ENCODE assay signal across 10 cellular contexts in the genomic region with DNA sequence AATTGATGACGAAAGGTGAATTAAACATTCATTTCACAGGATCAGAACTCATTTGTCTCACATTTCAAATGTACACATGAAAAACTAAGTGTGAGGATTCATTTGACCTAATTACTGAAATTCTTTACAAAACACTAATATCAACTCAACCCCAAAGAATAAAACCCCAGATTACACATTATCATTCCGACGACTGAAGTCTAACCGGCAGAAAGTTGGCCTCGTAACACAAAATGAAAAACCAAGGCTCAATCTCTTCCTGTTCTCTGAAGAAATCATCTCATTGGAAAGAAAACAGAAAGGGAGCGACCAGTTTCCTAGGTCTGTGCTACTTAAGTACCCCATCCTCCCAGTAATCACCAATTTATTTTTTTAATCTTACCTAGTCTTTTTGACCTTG. TPM values are rescaled to one million over a fixed set of nuclear protein-coding genes. Genes with fewer than 3 reads are reported as not detected.
A peak's percentile ranks its signal among the peaks of the same experiment; 100 is the strongest.
DNase-seq lines count a peak whose midpoint lies in the region; ATAC-seq, FAIRE-seq and TF ChIP-seq lines count a peak whose summit lies in the region.
"Had no signal": no experiment of that assay in that cellular context is flagged by ENCODE, and none has a peak within 500 bp of the region (broad histone marks: within the 10 kb centered on the region; RNA-seq: fewer than 3 reads in every experiment).

No MANE protein-coding gene starts in this region.

- no peak overlapping the region for H3K18ac ChIP-seq in H9 (ENCODE audit: insufficient read length, low read depth, low read length)

- DNase-seq in A673 (ENCODE audit: low spot score) (no peak), H9 (no peak), lower leg skin (ENCODE audit: low spot score in 2 of 2) (no peak), DMS53 treated with DMSO at 0.1 percent for 48 hours (lab: John Stamatoyannopoulos, UW; ENCODE audit: unreplicated experiment) (no peak), GM12892 (ENCODE audit: insufficient read length) (no peak)
- DNase-seq: activated CD8-positive, alpha-beta memory T cell treated with anti-CD3 and anti-CD28 coated beads, Interleukin-2, amount 50 U/mL, for 4 hours had no signal

- H3K27me3 ChIP-seq in A673 (replicated peaks; ENCODE audit: insufficient read depth, low read depth, low read length, poor library complexity) (no peaks in the 10 kb centered on the region), H9 (ENCODE audit: insufficient read depth, low read length) (no peaks in the 10 kb centered on the region), iPS-20b (ENCODE audit: insufficient read depth, low read length) (no peaks in the 10 kb centered on the region)

- no peak overlapping the region for H3K23ac ChIP-seq in H9 (ENCODE audit: insufficient read length, low read depth, low read length)

- H3K23me2 ChIP-seq in H9 (ENCODE audit: insufficient read length, low read depth, low read length, poor library complexity, severe bottlenecking): peaks cover 8% of the 10 kb centered on the region

- TSS peak; percentile 57 for BruUV-seq in A673 (replicated peaks; lab: Mats Ljungman, UMichigan)

- H3K4me3 ChIP-seq in A673 (ENCODE audit: low read depth, low read length, poor library complexity, severe bottlenecking) (peak overlapping the region; percentile 100), iPS-20b (ENCODE audit: low read length) (peak overlapping the region; percentile 98), lower leg skin (ENCODE audit: low read depth, poor library complexity, severe bottlenecking) (no peak overlapping the region)

- H4K20me1 ChIP-seq in H9 (ENCODE audit: control insufficient read depth, insufficient read depth, insufficient read length): no peaks in the 10 kb centered on the region

- H3K4me1 ChIP-seq in A673 (ENCODE audit: insufficient read depth, low read length, poor library complexity, severe bottlenecking): peaks cover 4% of the 10 kb centered on the region
- H3K4me1 ChIP-seq in H9 (ENCODE audit: insufficient read depth, low read length): no peaks in the 10 kb centered on the region; the same call in 1 of the 2 replicates
- H3K4me1 ChIP-seq in iPS-20b (ENCODE audit: insufficient read depth, low read length): peaks cover 9% of the 10 kb centered on the region; the same call in 1 of the 2 replicates

- H3K36me3 ChIP-seq in A673 (ENCODE audit: insufficient read depth, low read length, poor library complexity, severe bottlenecking) (peaks cover 16% of the 10 kb centered on the region), iPS-20b (ENCODE audit: insufficient read depth, low read depth, low read length) (peaks cover 17% of the 10 kb centered on the region)

- no peak overlapping the region for H2BK15ac ChIP-seq in H9 (ENCODE audit: low read depth, low read length)

- H3K4me2 ChIP-seq in H9 (ENCODE audit: insufficient read depth, insufficient read length, low read length): peak overlapping the region; percentile 95

- H3K9me3 Mint-ChIP-seq in H9: peaks cover 0 to 8% of the 10 kb centered on the region in 2 experiments; a peak in 2 of 5 replicates
- no peaks in the 10 kb centered on the region for H3K9me3 Mint-ChIP-seq in activated T-helper 17 cell treated with anti-CD3 and anti-CD28 coated beads, Interleukin-2, amount 50 U/mL, for 72 hours

- no peak overlapping the region for H2BK120ac ChIP-seq in H9 (ENCODE audit: low read depth, low read length, poor library complexity, severe bottlenecking)

- H2BK20ac ChIP-seq in H9 (ENCODE audit: low read depth, low read length, poor library complexity, severe bottlenecking): no peak overlapping the region

- no peak overlapping the region for H2BK5ac ChIP-seq in H9 (ENCODE audit: insufficient read length, low read length)

- no CpG with 5 or more reads among the region's 6 CpGs for WGBS in H9 (ENCODE audit: extremely low coverage, insufficient read length, low lambda C conversion rate)
- 83 to 91% methylated on average over 6 of the region's 6 CpGs for WGBS in lower leg skin, 2 donors

- POLR2A ChIA-PET in A673 (lab: Charles Lee; ENCODE audit: low non-redundant PET): no interaction called here

- H3K56ac ChIP-seq in H9 (ENCODE audit: insufficient read length, low read depth, low read length): no peak overlapping the region

- H3K9ac ChIP-seq in H9 (ENCODE audit: extremely low read depth, insufficient read length, low read length): peak overlapping the region; percentile 90
- peak overlapping the region; percentile 97 for H3K9ac ChIP-seq in iPS-20b (ENCODE audit: low read depth, low read length)

- CTCF ChIA-PET in A673 (lab: Charles Lee): no interaction called here

- intact Hi-C loops in A673 (cut with micrococcal nuclease; ENCODE audit: unreplicated experiment) (no loop called here), lower leg skin (cut with DNase I; ENCODE audit: low total_unique reads) (no loop called here)

- H3K27ac Mint-ChIP-seq in H9: peak overlapping the region; percentile 75 to 96 (median 90); a peak in 5 of 7 replicates
- H3K27ac Mint-ChIP-seq in activated T-helper 17 cell treated with anti-CD3 and anti-CD28 coated beads, Interleukin-2, amount 50 U/mL, for 72 hours: peak overlapping the region; percentile 85

- peaks cover 36% of the 10 kb centered on the region for H3K79me2 ChIP-seq in H9 (ENCODE audit: insufficient read depth, low read length)

- H3K4ac ChIP-seq in H9 (ENCODE audit: low read depth, low read length): no peak overlapping the region

- no peak overlapping the region for H4K5ac ChIP-seq in H9 (ENCODE audit: insufficient read length, low read depth, low read length)

- H3K9me3 ChIP-seq in A673 (ENCODE audit: low read depth, low read length, poor library complexity, severe bottlenecking): no peaks in the 10 kb centered on the region
- H3K9me3 ChIP-seq in H9 (ENCODE audit: control insufficient read depth, low read depth, low read length): no peaks in the 10 kb centered on the region
- no peaks in the 10 kb centered on the region for H3K9me3 ChIP-seq in iPS-20b (ENCODE audit: insufficient read depth, low read depth, low read length)

- peaks cover 28 to 44% (median 30%) of the 10 kb centered on the region in 3 experiments for H3K36me3 Mint-ChIP-seq in H9 (ENCODE audit: insufficient read depth in 1 of 3, low read depth in 3 of 3)
- peaks cover 57% of the 10 kb centered on the region for H3K36me3 Mint-ChIP-seq in activated T-helper 17 cell treated with anti-CD3 and anti-CD28 coated beads, Interleukin-2, amount 50 U/mL, for 72 hours (ENCODE audit: low read depth)

- peak overlapping the region; percentile 94 to 99 for H3K4me3 Mint-ChIP-seq in H9
- peak overlapping the region; percentile 94 for H3K4me3 Mint-ChIP-seq in activated T-helper 17 cell treated with anti-CD3 and anti-CD28 coated beads, Interleukin-2, amount 50 U/mL, for 72 hours

- no peak for ATAC-seq in activated T-helper 17 cell treated with anti-CD3 and anti-CD28 coated beads, Interleukin-2, amount 50 U/mL, for 72 hours (replicated peaks)
- ATAC-seq in GM18520 (IDR thresholded peaks at IDR 0.05; ENCODE audit: unreplicated experiment): no peak

- TF ChIP-seq POLR2A in lower leg skin (IDR thresholded peaks at IDR 0.05) (no peak), GM12892 (IDR thresholded peaks at IDR 0.05; ENCODE audit: low read depth, low read length) (no peak; the same call in 1 of the 2 replicates)

- no peak overlapping the region for H2AK5ac ChIP-seq in H9 (ENCODE audit: insufficient read length, low read length)

- peaks cover 2% of the 10 kb centered on the region; the same call in 1 of the 2 replicates for H3K27me3 Mint-ChIP-seq in H9 (ENCODE audit: low read depth)
- no peaks in the 10 kb centered on the region for H3K27me3 Mint-ChIP-seq in activated T-helper 17 cell treated with anti-CD3 and anti-CD28 coated beads, Interleukin-2, amount 50 U/mL, for 72 hours

- H3K27ac ChIP-seq in A673 (ENCODE audit: low read depth, low read length, poor library complexity, severe bottlenecking): peak overlapping the region; percentile 92
- H3K27ac ChIP-seq in H9 (ENCODE audit: insufficient read length, low read depth, low read length): no peak overlapping the region
- H3K27ac ChIP-seq in iPS-20b (ENCODE audit: low read length): peak overlapping the region; percentile 50

- FAIRE-seq in GM12892 (lab: Jason Lieb, UNC): no peak
- FAIRE-seq: G401.6 had no signal

- H4K8ac ChIP-seq in H9 (replicated peaks; ENCODE audit: insufficient read length, low read depth, low read length): no peak overlapping the region

- H3K79me1 ChIP-seq in H9 (ENCODE audit: insufficient read depth, low read depth, low read length, poor library complexity, severe bottlenecking): peaks cover 3% of the 10 kb centered on the region

- H2AFZ ChIP-seq in H9 (ENCODE audit: low read length): no peak overlapping the region

- TF ChIP-seq CTCF in A673 (conservative IDR thresholded peaks at IDR 0.05; ENCODE audit: low read depth, low read length) (no peak), H9 (conservative IDR thresholded peaks at IDR 0.05) (no peak), lower leg skin (IDR thresholded peaks at IDR 0.05) (no peak)

- no peak overlapping the region for H2BK12ac ChIP-seq in H9 (ENCODE audit: insufficient read length, low read depth, low read length)

- H4K91ac ChIP-seq in H9 (ENCODE audit: insufficient read length, low read depth, low read length): no peak overlapping the region

- no peak overlapping the region for H3K14ac ChIP-seq in H9 (ENCODE audit: insufficient read depth, low read length)

- H3T11ph ChIP-seq in H9 (ENCODE audit: low read length): no peak overlapping the region

- H3K4me1 Mint-ChIP-seq in H9: peaks cover 27 to 45% of the 10 kb centered on the region in 2 experiments
- peaks cover 36% of the 10 kb centered on the region for H3K4me1 Mint-ChIP-seq in activated T-helper 17 cell treated with anti-CD3 and anti-CD28 coated beads, Interleukin-2, amount 50 U/mL, for 72 hours

RNA-seq across cellular contexts. Expression of gene JPT1, which starts 1.8 kb away (rescaled TPM):
- total RNA-seq in A673 (2021) (493 and 526 TPM in 2 replicates), H9 (2021) (265 and 275 TPM in 2 replicates), lower leg skin (10 to 100 TPM; 30.2 to 56.4 (median 37.1) TPM)
- 100 to 1,000 TPM; 191 to 343 TPM for total RNA-seq in activated T-helper 17 cell treated with anti-CD3 and anti-CD28 coated beads, Interleukin-2, amount 50 U/mL, for 72 hours
- polyA plus RNA-seq in GM12892 (2012; ENCODE audit: missing spikeins): 218 TPM

RNA-seq across cellular contexts. Expression of gene NT5C, which starts 21.0 kb away (rescaled TPM):
- total RNA-seq in A673 (2021) (43.3 and 50.0 TPM in 2 replicates), H9 (2021) (76.2 and 77.7 TPM in 2 replicates), lower leg skin (100 to 1,000 TPM in 3 of 4 donors, 10 to 100 TPM in 1; 62.5 to 107 (median 105) TPM)
- total RNA-seq in activated T-helper 17 cell treated with anti-CD3 and anti-CD28 coated beads, Interleukin-2, amount 50 U/mL, for 72 hours: 10 to 100 TPM; 56.0 to 64.9 TPM
- 33.8 TPM for polyA plus RNA-seq in GM12892 (2012; ENCODE audit: missing spikeins)

RNA-seq across cellular contexts. Expression of gene SUMO2, which starts 30.2 kb away (rescaled TPM):
- total RNA-seq in A673 (2021) (681 and 703 TPM in 2 replicates), H9 (2021) (813 and 824 TPM in 2 replicates), lower leg skin (10 to 100 TPM; 59.8 to 75.6 (median 68.2) TPM)
- total RNA-seq in activated T-helper 17 cell treated with anti-CD3 and anti-CD28 coated beads, Interleukin-2, amount 50 U/mL, for 72 hours: 100 to 1,000 TPM; 416 to 512 TPM
- polyA plus RNA-seq in GM12892 (2012; ENCODE audit: missing spikeins): 300 TPM

RNA-seq across cellular contexts. Expression of gene ARMC7, which starts 42.8 kb away (rescaled TPM):
- total RNA-seq in A673 (2021) (11.8 and 12.3 TPM in 2 replicates), H9 (2021) (22.4 and 22.8 TPM in 2 replicates), lower leg skin (10 to 100 TPM; 10.6 to 14.7 (median 11.9) TPM)
- total RNA-seq in activated T-helper 17 cell treated with anti-CD3 and anti-CD28 coated beads, Interleukin-2, amount 50 U/mL, for 72 hours: 10 to 100 TPM; 10.3 to 14.5 TPM
- 4.8 TPM for polyA plus RNA-seq in GM12892 (2012; ENCODE audit: missing spikeins)

RNA-seq across cellular contexts. Expression of gene NUP85, which starts 53.0 kb away (rescaled TPM):
- total RNA-seq in A673 (2021): 140 and 156 TPM in 2 replicates
- 136 and 145 TPM in 2 replicates for total RNA-seq in H9 (2021)
- 100 to 1,000 TPM; 143 to 161 TPM for total RNA-seq in activated T-helper 17 cell treated with anti-CD3 and anti-CD28 coated beads, Interleukin-2, amount 50 U/mL, for 72 hours
- total RNA-seq in lower leg skin: 10 to 100 TPM; 32.1 to 46.2 (median 35.1) TPM
- 63.7 TPM for polyA plus RNA-seq in GM12892 (2012; ENCODE audit: missing spikeins)
